1 cellular context compared by ENCODE assay signal in genomic region chr14:83085725-83086124, GRCh38.
TF ChIP-seq lines count a peak whose summit lies in the region.

No MANE protein-coding gene starts in this region.

TF ChIP-seq in GM23338, 12 proteins besides CTCF, POLR2A, EP300 and RAD21 (continued from another document):
- TF ChIP-seq REST (IDR thresholded peaks at IDR 0.05; ENCODE audit: unreplicated experiment), result no peak
